In genomic region chr19:38539751-38540150, GRCh38 we compare ENCODE assay signal across 26 cellular contexts.
DNase-seq lines count a peak whose midpoint lies in the region; ATAC-seq and TF ChIP-seq lines count a peak whose summit lies in the region.
"Had no signal": no experiment of that assay in that cellular context is flagged by ENCODE, and none has a peak within 500 bp of the region (broad histone marks: within the 10 kb centered on the region; RNA-seq: fewer than 3 reads in every experiment).

No MANE protein-coding gene starts in this region.

- H3K9me2 ChIP-seq in OCI-LY7 (ENCODE audit: insufficient read depth, low read length) = no peaks in the 10 kb centered on the region

- TF ChIP-seq CTCF in OCI-LY7 (conservative IDR thresholded peaks at IDR 0.05; ENCODE audit: low read length) (no peak), HFFc6 (IDR thresholded peaks at IDR 0.05) (no peak)

- H2AFZ ChIP-seq in OCI-LY7 (ENCODE audit: low read length) = peak overlapping the region; percentile 97; the same call in 1 of the 2 replicates
- H2AFZ ChIP-seq: GM23248 had no signal

- POLR2A ChIA-PET in OCI-LY7 (lab: Charles Lee) = interaction anchor here (0.6 kb wide), 1 partner anchor 88 kb away, joined by 3 read pairs; no protein-coding TSS in a partner anchor

- H3K9me3 Mint-ChIP-seq in activated naive CD4-positive, alpha-beta T cell treated with anti-CD3 and anti-CD28 coated beads, Interleukin-2, amount 50 U/mL, for 24 hours = no peaks in the 10 kb centered on the region
- H3K9me3 Mint-ChIP-seq in activated T-helper 1 cell treated with anti-CD3 and anti-CD28 coated beads, Interleukin-12 subunit alpha, Interleukin-12 subunit beta, Interleukin-2, Interleukin-4 antibody, amounts not matched to agents 30 ng/mL and 10 ng/mL and 1 ng/mL, durations not matched to agents 14 hours and 24 hours and 36 hours = peaks cover 20% of the 10 kb centered on the region
- peaks cover 12 to 18% of the 10 kb centered on the region in 2 donors for H3K9me3 Mint-ChIP-seq in stimulated activated naive B cell treated with anti-CD40 and anti-IgM and Interleukin-4, amounts not matched to agents 10 μg/mL and 1 μg/mL and 100 μg/mL, for 72 hours
- H3K9me3 Mint-ChIP-seq in HFFc6 = peaks cover 25% of the 10 kb centered on the region

- no peaks in the 10 kb centered on the region for H3K27me3 Mint-ChIP-seq in activated naive CD4-positive, alpha-beta T cell treated with anti-CD3 and anti-CD28 coated beads, Interleukin-2, amount 50 U/mL, for 24 hours
- peaks cover 5% of the 10 kb centered on the region for H3K27me3 Mint-ChIP-seq in activated T-helper 1 cell treated with anti-CD3 and anti-CD28 coated beads, Interleukin-12 subunit alpha, Interleukin-12 subunit beta, Interleukin-2, Interleukin-4 antibody, amounts not matched to agents 30 ng/mL and 10 ng/mL and 1 ng/mL, durations not matched to agents 14 hours and 24 hours and 36 hours (ENCODE audit: insufficient read depth)
- peaks cover 20 to 24% of the 10 kb centered on the region in 2 donors for H3K27me3 Mint-ChIP-seq in stimulated activated naive B cell treated with anti-CD40 and anti-IgM and Interleukin-4, amounts not matched to agents 10 μg/mL and 1 μg/mL and 100 μg/mL, for 72 hours
- H3K27me3 Mint-ChIP-seq in HFFc6 (ENCODE audit: insufficient read depth) = peaks cover 14% of the 10 kb centered on the region

- peaks cover 2% of the 10 kb centered on the region for H3K36me3 Mint-ChIP-seq in activated naive CD4-positive, alpha-beta T cell treated with anti-CD3 and anti-CD28 coated beads, Interleukin-2, amount 50 U/mL, for 24 hours
- peaks cover 9% of the 10 kb centered on the region for H3K36me3 Mint-ChIP-seq in activated T-helper 1 cell treated with anti-CD3 and anti-CD28 coated beads, Interleukin-12 subunit alpha, Interleukin-12 subunit beta, Interleukin-2, Interleukin-4 antibody, amounts not matched to agents 30 ng/mL and 10 ng/mL and 1 ng/mL, durations not matched to agents 14 hours and 24 hours and 36 hours (ENCODE audit: low read depth)
- H3K36me3 Mint-ChIP-seq in stimulated activated naive B cell treated with anti-CD40 and anti-IgM and Interleukin-4, amounts not matched to agents 10 μg/mL and 1 μg/mL and 100 μg/mL, for 72 hours = peaks cover 11 to 13% of the 10 kb centered on the region in 2 donors
- peaks cover 17% of the 10 kb centered on the region for H3K36me3 Mint-ChIP-seq in HFFc6 (ENCODE audit: low read depth)

- DNase-seq in activated naive CD4-positive, alpha-beta T cell treated with Interleukin-2 at 50 U/mL for 16 hours = no peak
- no peak for DNase-seq in OCI-LY7 (ENCODE audit: low spot score)
- no peak for DNase-seq in activated T-helper 1 cell treated with anti-CD3 and anti-CD28 coated beads, Interleukin-12 subunit alpha, Interleukin-12 subunit beta, Interleukin-2, Interleukin-4 antibody, amounts not matched to agents 30 ng/mL and 10 ng/mL and 1 ng/mL, durations not matched to agents 14 hours and 24 hours and 36 hours (ENCODE audit: low spot score)
- DNase-seq in stimulated activated naive B cell treated with anti-CD40 and anti-IgM and Interleukin-4, amounts not matched to agents 10 μg/mL and 1 μg/mL and 100 μg/mL, for 72 hours = no peak
- DNase-seq in inferior parietal cortex (ENCODE audit: extremely low spot score) = no peak
- no peak for DNase-seq in HFFc6
- no peak for DNase-seq in OCI-M2 (lab: John Stamatoyannopoulos, UW; ENCODE audit: unreplicated experiment)
- DNase-seq: activated CD4-positive, alpha-beta T cell treated with anti-CD3 and anti-CD28 coated beads for 1 hour; amygdala; DMS79 treated with DMSO at 0.1 percent for 48 hours; GF-D8; GM23248; MM.1S; naive thymus-derived CD8-positive, alpha-beta T cell; NCI-H1105 treated with DMSO at 0.1 percent for 48 hours; NCI-H1930; NCI-H510A treated with DMSO at 0.1 percent for 48 hours; occipital lobe; psoas muscle; sigmoid colon had no signal

- H3K36me3 ChIP-seq in OCI-LY7 (ENCODE audit: insufficient read depth, low read length) = no peaks in the 10 kb centered on the region
- H3K36me3 ChIP-seq: BLaER1, sigmoid colon, suprapubic skin had no signal

- H3K27ac Mint-ChIP-seq in activated naive CD4-positive, alpha-beta T cell treated with anti-CD3 and anti-CD28 coated beads, Interleukin-2, amount 50 U/mL, for 24 hours = peak overlapping the region; percentile 90
- H3K27ac Mint-ChIP-seq in activated T-helper 1 cell treated with anti-CD3 and anti-CD28 coated beads, Interleukin-12 subunit alpha, Interleukin-12 subunit beta, Interleukin-2, Interleukin-4 antibody, amounts not matched to agents 30 ng/mL and 10 ng/mL and 1 ng/mL, durations not matched to agents 14 hours and 24 hours and 36 hours = peak overlapping the region; percentile 92
- H3K27ac Mint-ChIP-seq in stimulated activated naive B cell treated with anti-CD40 and anti-IgM and Interleukin-4, amounts not matched to agents 10 μg/mL and 1 μg/mL and 100 μg/mL, for 72 hours = peak overlapping the region; percentile 20
- no peak overlapping the region for H3K27ac Mint-ChIP-seq in HFFc6

- no peaks in the 10 kb centered on the region for H4K20me1 ChIP-seq in OCI-LY7 (ENCODE audit: insufficient read depth, low read length)
- H4K20me1 ChIP-seq: BLaER1 had no signal

- H3K9me3 ChIP-seq in OCI-LY7 (ENCODE audit: low read length) = no peaks in the 10 kb centered on the region
- H3K9me3 ChIP-seq: psoas muscle had no signal

- intact Hi-C loops in OCI-LY7 (cut with micrococcal nuclease; ENCODE audit: unreplicated experiment) = loop anchor here (10.0 kb wide), 1 partner anchor 185 kb away; no protein-coding TSS in a partner anchor
- intact Hi-C loops in activated T-helper 1 cell treated with anti-CD3 and anti-CD28 coated beads, Interleukin-12 subunit alpha, Interleukin-12 subunit beta, Interleukin-2, Interleukin-4 antibody, amounts not matched to agents 30 ng/mL and 10 ng/mL and 1 ng/mL, durations not matched to agents 14 hours and 24 hours and 36 hours (cut with micrococcal nuclease) = loop anchor here (1.0 kb wide), 1 partner anchor 12 kb away; no protein-coding TSS in a partner anchor

- no peak overlapping the region for H3K4me2 ChIP-seq in OCI-LY7 (ENCODE audit: low read length)
- H3K4me2 ChIP-seq: BLaER1, KMS-11 had no signal

- H3K4me1 ChIP-seq in OCI-LY7 (ENCODE audit: insufficient read depth, low read length, poor library complexity, severe bottlenecking) = peaks cover 24% of the 10 kb centered on the region

- H3K27ac ChIP-seq in OCI-LY7 (ENCODE audit: low read depth, low read length, poor library complexity, severe bottlenecking) = no peak overlapping the region
- H3K27ac ChIP-seq: BLaER1, gastroesophageal sphincter, GM23248, KMS-11, sigmoid colon, suprapubic skin had no signal

- H3K79me2 ChIP-seq in OCI-LY7 (ENCODE audit: insufficient read depth, low read depth, low read length) = no peaks in the 10 kb centered on the region

- no peak overlapping the region for H3K4me3 ChIP-seq in OCI-LY7 (ENCODE audit: low read depth, low read length, poor library complexity, severe bottlenecking)
- H3K4me3 ChIP-seq: BLaER1, gastroesophageal sphincter, GM23248, lung, psoas muscle, sigmoid colon, suprapubic skin had no signal

- H3K4me3 Mint-ChIP-seq in activated naive CD4-positive, alpha-beta T cell treated with anti-CD3 and anti-CD28 coated beads, Interleukin-2, amount 50 U/mL, for 24 hours = no peak overlapping the region
- no peak overlapping the region for H3K4me3 Mint-ChIP-seq in activated T-helper 1 cell treated with anti-CD3 and anti-CD28 coated beads, Interleukin-12 subunit alpha, Interleukin-12 subunit beta, Interleukin-2, Interleukin-4 antibody, amounts not matched to agents 30 ng/mL and 10 ng/mL and 1 ng/mL, durations not matched to agents 14 hours and 24 hours and 36 hours
- no peak overlapping the region for H3K4me3 Mint-ChIP-seq in stimulated activated naive B cell treated with anti-CD40 and anti-IgM and Interleukin-4, amounts not matched to agents 10 μg/mL and 1 μg/mL and 100 μg/mL, for 72 hours
- H3K4me3 Mint-ChIP-seq in HFFc6 = no peak overlapping the region

- CTCF ChIA-PET in OCI-LY7 (lab: Charles Lee; ENCODE audit: unreplicated experiment) = no interaction called here

- H3K4me1 Mint-ChIP-seq in activated naive CD4-positive, alpha-beta T cell treated with anti-CD3 and anti-CD28 coated beads, Interleukin-2, amount 50 U/mL, for 24 hours = peaks cover 50% of the 10 kb centered on the region
- peaks cover 47% of the 10 kb centered on the region for H3K4me1 Mint-ChIP-seq in activated T-helper 1 cell treated with anti-CD3 and anti-CD28 coated beads, Interleukin-12 subunit alpha, Interleukin-12 subunit beta, Interleukin-2, Interleukin-4 antibody, amounts not matched to agents 30 ng/mL and 10 ng/mL and 1 ng/mL, durations not matched to agents 14 hours and 24 hours and 36 hours (ENCODE audit: low read depth)
- H3K4me1 Mint-ChIP-seq in stimulated activated naive B cell treated with anti-CD40 and anti-IgM and Interleukin-4, amounts not matched to agents 10 μg/mL and 1 μg/mL and 100 μg/mL, for 72 hours = peaks cover 16 to 47% of the 10 kb centered on the region in 2 donors
- peaks cover 12% of the 10 kb centered on the region for H3K4me1 Mint-ChIP-seq in HFFc6 (ENCODE audit: low read depth)

- BruUV-seq in OCI-LY7 (replicated peaks; lab: Mats Ljungman, UMichigan) = no TSS peak

- no peak for ATAC-seq in stimulated activated naive B cell treated with anti-CD40 and anti-IgM and Interleukin-4, amounts not matched to agents 10 μg/mL and 1 μg/mL and 100 μg/mL, for 72 hours (replicated peaks)
- ATAC-seq: gastroesophageal sphincter, psoas muscle had no signal
